In the genomic region with DNA sequence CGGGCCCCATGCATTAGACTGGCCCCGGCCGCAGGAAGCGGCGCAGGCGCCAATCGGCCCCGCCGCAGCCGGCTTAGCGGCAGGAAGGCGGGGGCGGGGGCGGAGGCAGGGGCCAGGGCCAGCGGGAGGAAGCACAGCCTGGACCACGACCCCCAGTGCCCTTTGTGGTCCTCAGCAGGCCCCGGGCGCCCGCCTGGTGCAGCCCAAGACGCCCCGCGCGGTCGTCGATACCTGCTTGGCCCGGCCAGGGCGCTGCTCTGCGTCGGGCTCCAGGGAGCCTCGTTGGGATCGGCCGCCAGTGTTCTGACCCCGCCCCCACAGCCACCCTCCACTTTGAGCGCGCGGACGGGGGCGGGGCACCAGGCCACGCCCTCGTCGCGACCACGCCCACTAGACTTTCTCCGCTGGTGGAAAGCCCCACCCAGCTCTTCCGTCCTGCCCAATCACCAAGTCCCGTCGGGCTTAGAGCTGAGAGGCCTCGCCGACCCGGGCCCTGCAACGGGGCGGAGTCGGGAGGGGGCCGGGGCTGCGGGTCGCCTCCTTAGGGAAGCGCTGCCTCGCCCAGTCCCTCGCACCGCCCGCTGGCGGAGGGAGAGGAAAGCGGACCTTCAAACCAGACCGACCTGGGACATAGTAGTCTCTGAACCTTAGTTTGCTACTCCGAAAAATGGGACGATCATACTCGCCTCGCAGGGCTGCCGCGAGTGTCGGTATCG, we compare ENCODE assay signal across 1 cellular context.
TF ChIP-seq lines count a peak whose summit lies in the region.

TSS of gene PDLIM7 (minus strand) at position 308 of the 716 bp plus-strand sequence. CDS start 1,092 bp downstream, outside the sequence.

TF ChIP-seq in HEK293, 187 proteins besides CTCF, POLR2A, EP300 and RAD21 (continued from another document and continues in another):
- TF ChIP-seq, protein P1, sequence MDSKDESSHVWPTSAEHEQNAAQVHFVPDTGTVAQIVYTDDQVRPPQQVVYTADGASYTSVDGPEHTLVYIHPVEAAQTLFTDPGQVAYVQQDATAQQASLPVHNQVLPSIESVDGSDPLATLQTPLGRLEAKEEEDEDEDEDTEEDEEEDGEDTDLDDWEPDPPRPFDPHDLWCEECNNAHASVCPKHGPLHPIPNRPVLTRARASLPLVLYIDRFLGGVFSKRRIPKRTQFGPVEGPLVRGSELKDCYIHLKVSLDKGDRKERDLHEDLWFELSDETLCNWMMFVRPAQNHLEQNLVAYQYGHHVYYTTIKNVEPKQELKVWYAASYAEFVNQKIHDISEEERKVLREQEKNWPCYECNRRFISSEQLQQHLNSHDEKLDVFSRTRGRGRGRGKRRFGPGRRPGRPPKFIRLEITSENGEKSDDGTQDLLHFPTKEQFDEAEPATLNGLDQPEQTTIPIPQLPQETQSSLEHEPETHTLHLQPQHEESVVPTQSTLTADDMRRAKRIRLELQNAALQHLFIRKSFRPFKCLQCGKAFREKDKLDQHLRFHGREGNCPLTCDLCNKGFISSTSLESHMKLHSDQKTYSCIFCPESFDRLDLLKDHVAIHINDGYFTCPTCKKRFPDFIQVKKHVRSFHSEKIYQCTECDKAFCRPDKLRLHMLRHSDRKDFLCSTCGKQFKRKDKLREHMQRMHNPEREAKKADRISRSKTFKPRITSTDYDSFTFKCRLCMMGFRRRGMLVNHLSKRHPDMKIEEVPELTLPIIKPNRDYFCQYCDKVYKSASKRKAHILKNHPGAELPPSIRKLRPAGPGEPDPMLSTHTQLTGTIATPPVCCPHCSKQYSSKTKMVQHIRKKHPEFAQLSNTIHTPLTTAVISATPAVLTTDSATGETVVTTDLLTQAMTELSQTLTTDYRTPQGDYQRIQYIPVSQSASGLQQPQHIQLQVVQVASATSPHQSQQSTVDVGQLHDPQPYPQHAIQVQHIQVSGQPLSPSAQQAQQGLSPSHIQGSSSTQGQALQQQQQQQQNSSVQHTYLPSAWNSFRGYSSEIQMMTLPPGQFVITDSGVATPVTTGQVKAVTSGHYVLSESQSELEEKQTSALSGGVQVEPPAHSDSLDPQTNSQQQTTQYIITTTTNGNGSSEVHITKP (tag by site-specific recombination; IDR thresholded peaks at IDR 0.05) = peak; percentile 91
- TF ChIP-seq KLF9 (tag by site-specific recombination; IDR thresholded peaks at IDR 0.05; ENCODE audit: low read depth) (peak; percentile 100), ZNF544 (tag by site-specific recombination; IDR thresholded peaks at IDR 0.05) (no peak), SETDB1 (IDR thresholded peaks at IDR 0.05; ENCODE audit: insufficient read length, low read length) (no peak), ZNF302 (tag by site-specific recombination; IDR thresholded peaks at IDR 0.05; ENCODE audit: low read depth) (no peak), ZNF114 (tag by site-specific recombination; IDR thresholded peaks at IDR 0.05) (no peak), ZNF202 (tag by site-specific recombination; IDR thresholded peaks at IDR 0.05; ENCODE audit: borderline replicate concordance) (no peak), KLF1 (tag by site-specific recombination; IDR thresholded peaks at IDR 0.05) (peak; percentile 84), ZNF830 (tag by site-specific recombination; IDR thresholded peaks at IDR 0.05; ENCODE audit: low read depth) (no peak), ZNF2 (tag by site-specific recombination; IDR thresholded peaks at IDR 0.05) (0 out of 2 replicates have a peak, but pooled peaks have one; percentile 11), HOXA7 (CRISPR knock-in tag; IDR thresholded peaks at IDR 0.05; ENCODE audit: borderline replicate concordance) (no peak), KLF7 (tag by site-specific recombination; IDR thresholded peaks at IDR 0.05; ENCODE audit: borderline replicate concordance) (peak; percentile 9; the same call in 1 of the 2 replicates), ZNF398 (tag by site-specific recombination; IDR thresholded peaks at IDR 0.05) (no peak), GFI1B (tag by site-specific recombination; IDR thresholded peaks at IDR 0.05) (no peak), SP3 (tag by site-specific recombination; IDR thresholded peaks at IDR 0.05) (peak; percentile 98), ZNF501 (tag by site-specific recombination; IDR thresholded peaks at IDR 0.05) (peak; percentile 31; the same call in 1 of the 2 replicates), ZNF660 (tag by site-specific recombination; IDR thresholded peaks at IDR 0.05) (no peak), IKZF3 (tag by site-specific recombination; IDR thresholded peaks at IDR 0.05) (peak; percentile 16; the same call in 1 of the 2 replicates), ZNF76 (tag by site-specific recombination; IDR thresholded peaks at IDR 0.05; ENCODE audit: borderline replicate concordance, low read depth) (peak; percentile 57; the same call in 1 of the 2 replicates), ZNF560 (tag by site-specific recombination; IDR thresholded peaks at IDR 0.05; ENCODE audit: borderline replicate concordance) (no peak), ZXDB (tag by site-specific recombination; IDR thresholded peaks at IDR 0.05) (peak; percentile 85), ZBTB17 (tag by site-specific recombination; IDR thresholded peaks at IDR 0.05) (peak; percentile 38; the same call in 1 of the 2 replicates), REPIN1 (tag by site-specific recombination; IDR thresholded peaks at IDR 0.05; ENCODE audit: low read depth) (peak; percentile 90), SCRT2 (tag by site-specific recombination; IDR thresholded peaks at IDR 0.05) (no peak), MEIS1 (CRISPR knock-in tag; IDR thresholded peaks at IDR 0.05; ENCODE audit: borderline replicate concordance) (no peak), ZBTB48 (tag by site-specific recombination; IDR thresholded peaks at IDR 0.05) (peak; percentile 81), ZNF785 (tag by site-specific recombination; IDR thresholded peaks at IDR 0.05) (peak; percentile 58; the same call in 1 of the 2 replicates), KLF16 (tag by site-specific recombination; IDR thresholded peaks at IDR 0.05) (peak; percentile 78), ZBTB7A (tag by site-specific recombination; IDR thresholded peaks at IDR 0.05; ENCODE audit: low read depth) (peak; percentile 63; the same call in 1 of the 2 replicates), ZNF26 (tag by site-specific recombination; IDR thresholded peaks at IDR 0.05) (no peak), ZNF324 (tag by site-specific recombination; IDR thresholded peaks at IDR 0.05) (0 out of 2 replicates have a peak, but pooled peaks have one; percentile 3), ZNF184 (tag by site-specific recombination; IDR thresholded peaks at IDR 0.05) (0 out of 2 replicates have a peak, but pooled peaks have one; percentile 57), ZNF600 (tag by site-specific recombination; IDR thresholded peaks at IDR 0.05) (peak; percentile 74), ZNF433 (tag by site-specific recombination; IDR thresholded peaks at IDR 0.05; ENCODE audit: low read depth) (no peak), GLI2 (tag by site-specific recombination; IDR thresholded peaks at IDR 0.05; ENCODE audit: borderline replicate concordance, low read depth) (no peak), WT1 (tag by site-specific recombination; IDR thresholded peaks at IDR 0.05) (no peak; the same call in 1 of the 2 replicates)
- TF ChIP-seq, protein P2, sequence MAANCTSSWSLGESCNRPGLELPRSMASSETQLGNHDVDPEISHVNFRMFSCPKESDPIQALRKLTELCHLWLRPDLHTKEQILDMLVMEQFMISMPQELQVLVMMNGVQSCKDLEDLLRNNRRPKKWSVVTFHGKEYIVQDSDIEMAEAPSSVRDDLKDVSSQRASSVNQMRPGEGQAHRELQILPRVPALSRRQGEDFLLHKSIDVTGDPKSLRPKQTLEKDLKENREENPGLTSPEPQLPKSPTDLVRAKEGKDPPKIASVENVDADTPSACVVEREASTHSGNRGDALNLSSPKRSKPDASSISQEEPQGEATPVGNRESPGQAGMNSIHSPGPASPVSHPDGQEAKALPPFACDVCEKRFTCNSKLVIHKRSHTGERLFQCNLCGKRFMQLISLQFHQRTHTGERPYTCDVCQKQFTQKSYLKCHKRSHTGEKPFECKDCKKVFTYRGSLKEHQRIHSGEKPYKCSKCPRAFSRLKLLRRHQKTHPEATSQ (tag by site-specific recombination; IDR thresholded peaks at IDR 0.05) = peak; percentile 75
- TF ChIP-seq, protein P3, sequence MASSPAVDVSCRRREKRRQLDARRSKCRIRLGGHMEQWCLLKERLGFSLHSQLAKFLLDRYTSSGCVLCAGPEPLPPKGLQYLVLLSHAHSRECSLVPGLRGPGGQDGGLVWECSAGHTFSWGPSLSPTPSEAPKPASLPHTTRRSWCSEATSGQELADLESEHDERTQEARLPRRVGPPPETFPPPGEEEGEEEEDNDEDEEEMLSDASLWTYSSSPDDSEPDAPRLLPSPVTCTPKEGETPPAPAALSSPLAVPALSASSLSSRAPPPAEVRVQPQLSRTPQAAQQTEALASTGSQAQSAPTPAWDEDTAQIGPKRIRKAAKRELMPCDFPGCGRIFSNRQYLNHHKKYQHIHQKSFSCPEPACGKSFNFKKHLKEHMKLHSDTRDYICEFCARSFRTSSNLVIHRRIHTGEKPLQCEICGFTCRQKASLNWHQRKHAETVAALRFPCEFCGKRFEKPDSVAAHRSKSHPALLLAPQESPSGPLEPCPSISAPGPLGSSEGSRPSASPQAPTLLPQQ (tag by site-specific recombination; IDR thresholded peaks at IDR 0.05) = peak; percentile 12; the same call in 1 of the 2 replicates
- TF ChIP-seq, protein P4, sequence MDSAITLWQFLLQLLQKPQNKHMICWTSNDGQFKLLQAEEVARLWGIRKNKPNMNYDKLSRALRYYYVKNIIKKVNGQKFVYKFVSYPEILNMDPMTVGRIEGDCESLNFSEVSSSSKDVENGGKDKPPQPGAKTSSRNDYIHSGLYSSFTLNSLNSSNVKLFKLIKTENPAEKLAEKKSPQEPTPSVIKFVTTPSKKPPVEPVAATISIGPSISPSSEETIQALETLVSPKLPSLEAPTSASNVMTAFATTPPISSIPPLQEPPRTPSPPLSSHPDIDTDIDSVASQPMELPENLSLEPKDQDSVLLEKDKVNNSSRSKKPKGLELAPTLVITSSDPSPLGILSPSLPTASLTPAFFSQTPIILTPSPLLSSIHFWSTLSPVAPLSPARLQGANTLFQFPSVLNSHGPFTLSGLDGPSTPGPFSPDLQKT (IDR thresholded peaks at IDR 0.05; ENCODE audit: borderline replicate concordance, low read depth, low read length) = no peak
- TF ChIP-seq, protein P5, sequence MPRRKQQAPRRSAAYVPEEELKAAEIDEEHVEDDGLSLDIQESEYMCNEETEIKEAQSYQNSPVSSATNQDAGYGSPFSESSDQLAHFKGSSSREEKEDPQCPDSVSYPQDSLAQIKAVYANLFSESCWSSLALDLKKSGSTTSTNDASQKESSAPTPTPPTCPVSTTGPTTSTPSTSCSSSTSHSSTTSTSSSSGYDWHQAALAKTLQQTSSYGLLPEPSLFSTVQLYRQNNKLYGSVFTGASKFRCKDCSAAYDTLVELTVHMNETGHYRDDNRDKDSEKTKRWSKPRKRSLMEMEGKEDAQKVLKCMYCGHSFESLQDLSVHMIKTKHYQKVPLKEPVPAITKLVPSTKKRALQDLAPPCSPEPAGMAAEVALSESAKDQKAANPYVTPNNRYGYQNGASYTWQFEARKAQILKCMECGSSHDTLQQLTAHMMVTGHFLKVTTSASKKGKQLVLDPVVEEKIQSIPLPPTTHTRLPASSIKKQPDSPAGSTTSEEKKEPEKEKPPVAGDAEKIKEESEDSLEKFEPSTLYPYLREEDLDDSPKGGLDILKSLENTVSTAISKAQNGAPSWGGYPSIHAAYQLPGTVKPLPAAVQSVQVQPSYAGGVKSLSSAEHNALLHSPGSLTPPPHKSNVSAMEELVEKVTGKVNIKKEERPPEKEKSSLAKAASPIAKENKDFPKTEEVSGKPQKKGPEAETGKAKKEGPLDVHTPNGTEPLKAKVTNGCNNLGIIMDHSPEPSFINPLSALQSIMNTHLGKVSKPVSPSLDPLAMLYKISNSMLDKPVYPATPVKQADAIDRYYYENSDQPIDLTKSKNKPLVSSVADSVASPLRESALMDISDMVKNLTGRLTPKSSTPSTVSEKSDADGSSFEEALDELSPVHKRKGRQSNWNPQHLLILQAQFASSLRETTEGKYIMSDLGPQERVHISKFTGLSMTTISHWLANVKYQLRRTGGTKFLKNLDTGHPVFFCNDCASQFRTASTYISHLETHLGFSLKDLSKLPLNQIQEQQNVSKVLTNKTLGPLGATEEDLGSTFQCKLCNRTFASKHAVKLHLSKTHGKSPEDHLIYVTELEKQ (tag by site-specific recombination; IDR thresholded peaks at IDR 0.05; ENCODE audit: borderline replicate concordance) = no peak
- TF ChIP-seq, protein P6, sequence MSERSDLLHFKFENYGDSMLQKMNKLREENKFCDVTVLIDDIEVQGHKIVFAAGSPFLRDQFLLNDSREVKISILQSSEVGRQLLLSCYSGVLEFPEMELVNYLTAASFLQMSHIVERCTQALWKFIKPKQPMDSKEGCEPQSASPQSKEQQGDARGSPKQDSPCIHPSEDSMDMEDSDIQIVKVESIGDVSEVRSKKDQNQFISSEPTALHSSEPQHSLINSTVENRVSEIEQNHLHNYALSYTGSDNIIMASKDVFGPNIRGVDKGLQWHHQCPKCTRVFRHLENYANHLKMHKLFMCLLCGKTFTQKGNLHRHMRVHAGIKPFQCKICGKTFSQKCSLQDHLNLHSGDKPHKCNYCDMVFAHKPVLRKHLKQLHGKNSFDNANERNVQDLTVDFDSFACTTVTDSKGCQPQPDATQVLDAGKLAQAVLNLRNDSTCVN (tag by site-specific recombination; optimal IDR thresholded peaks at IDR 0.05) = peak; percentile 60
